Comparison of ENCODE assay signal across 9 cellular contexts in the genomic region with DNA sequence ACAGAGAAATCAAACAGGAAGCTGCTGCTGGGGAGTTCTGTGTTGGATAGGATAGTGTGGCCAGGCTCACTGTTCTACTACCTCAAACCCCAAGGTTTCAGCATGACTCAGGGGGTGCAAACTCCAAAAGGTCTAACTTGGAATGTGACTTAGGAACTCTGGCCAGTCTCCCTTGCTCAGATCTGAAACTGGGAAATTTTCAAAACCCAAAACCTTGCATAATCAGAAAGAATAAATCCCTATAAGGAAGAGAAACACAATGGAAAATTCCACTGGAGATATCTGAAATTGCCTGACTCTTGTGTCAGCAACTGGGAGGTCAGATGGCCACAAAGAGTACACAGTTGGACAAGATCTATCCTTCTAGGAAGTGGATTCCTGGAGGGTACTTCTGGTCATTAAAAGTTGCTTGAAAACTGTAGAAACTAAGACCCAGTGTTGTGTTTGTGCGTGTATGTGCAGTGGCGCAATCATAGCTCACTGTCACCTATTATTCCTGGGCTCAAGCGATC. TPM values are rescaled to one million over a fixed set of nuclear protein-coding genes. Genes with fewer than 3 reads are reported as not detected.
A peak's percentile ranks its signal among the peaks of the same experiment; 100 is the strongest.
DNase-seq lines count a peak whose midpoint lies in the region; ATAC-seq and TF ChIP-seq lines count a peak whose summit lies in the region.
"Had no signal": no experiment of that assay in that cellular context is flagged by ENCODE, and none has a peak within 500 bp of the region (broad histone marks: within the 10 kb centered on the region; RNA-seq: fewer than 3 reads in every experiment).

No MANE protein-coding gene starts in this region.

- no peaks in the 10 kb centered on the region for H3K9me3 Mint-ChIP-seq in activated CD8-positive, alpha-beta memory T cell treated with anti-CD3 and anti-CD28 coated beads, Interleukin-2, amount 10 ng/mL, durations not matched to agents 7 days and 5 days (ENCODE audit: low read depth)

- in situ Hi-C loops in brain microvascular endothelial cell (cut with HindIII; ENCODE audit: low pct_ligation_motif_present, low sequenced_read_pairs), result no loop called here

- TF ChIP-seq POLR2A in right lobe of liver (IDR thresholded peaks at IDR 0.05) (no peak), upper lobe of left lung (IDR thresholded peaks at IDR 0.05) (no peak)

- H3K4me3 Mint-ChIP-seq in activated CD8-positive, alpha-beta memory T cell treated with anti-CD3 and anti-CD28 coated beads, Interleukin-2, amount 10 ng/mL, durations not matched to agents 7 days and 5 days, result no peak overlapping the region

- DNase-seq in activated CD8-positive, alpha-beta memory T cell treated with anti-CD3 and anti-CD28 coated beads, Interleukin-2, amount 10 ng/mL, durations not matched to agents 7 days and 5 days, result no peak
- DNase-seq in activated CD8-positive, alpha-beta memory T cell treated with anti-CD3 and anti-CD28 coated beads, Interleukin-2, amount 50 U/mL, for 48 hours, result no peak
- DNase-seq in brain microvascular endothelial cell, result peak; percentile 87
- DNase-seq in right lobe of liver, result no peak
- no peak for DNase-seq in upper lobe of left lung

- CTCF ChIA-PET in activated CD8-positive, alpha-beta memory T cell treated with anti-CD3 and anti-CD28 coated beads, Interleukin-2, amount 10 ng/mL, durations not matched to agents 7 days and 5 days (lab: Charles Lee), result no interaction called here

- peaks cover 16% of the 10 kb centered on the region for H3K4me1 Mint-ChIP-seq in activated CD8-positive, alpha-beta memory T cell treated with anti-CD3 and anti-CD28 coated beads, Interleukin-2, amount 10 ng/mL, durations not matched to agents 7 days and 5 days

- no peaks in the 10 kb centered on the region for H3K36me3 Mint-ChIP-seq in activated CD8-positive, alpha-beta memory T cell treated with anti-CD3 and anti-CD28 coated beads, Interleukin-2, amount 10 ng/mL, durations not matched to agents 7 days and 5 days

- H3K9me3 ChIP-seq in right lobe of liver (no peaks in the 10 kb centered on the region), upper lobe of left lung (no peaks in the 10 kb centered on the region)
- H3K9me3 ChIP-seq: HAP-1 had no signal

- WGBS in right lobe of liver (ENCODE audit: insufficient coverage, low coverage, low lambda C conversion rate, missing lambda C conversion rate), result 89% methylated on average over 3 of the region's 3 CpGs
- 80 to 91% methylated on average over 1 to 3 of the region's 3 CpGs for WGBS in upper lobe of left lung, 2 donors

- ATAC-seq in activated CD8-positive, alpha-beta memory T cell treated with anti-CD3 and anti-CD28 coated beads, Interleukin-2, amount 10 ng/mL, durations not matched to agents 7 days and 5 days, result no peak
- ATAC-seq in right lobe of liver (peak; percentile 36 to 52 (median 50)), upper lobe of left lung (ENCODE audit: low FRiP score in 2 of 2) (peak; percentile 61 to 66), GM18511 (IDR thresholded peaks at IDR 0.05; ENCODE audit: unreplicated experiment) (no peak), HG03039 (IDR thresholded peaks at IDR 0.05; ENCODE audit: unreplicated experiment) (no peak), HG02973 (IDR thresholded peaks at IDR 0.05; ENCODE audit: unreplicated experiment) (no peak)

- TF ChIP-seq EP300 in upper lobe of left lung (IDR thresholded peaks at IDR 0.05), result no peak

- no peaks in the 10 kb centered on the region for H3K27me3 Mint-ChIP-seq in activated CD8-positive, alpha-beta memory T cell treated with anti-CD3 and anti-CD28 coated beads, Interleukin-2, amount 10 ng/mL, durations not matched to agents 7 days and 5 days

- H3K36me3 ChIP-seq in brain microvascular endothelial cell (replicated peaks) (no peaks in the 10 kb centered on the region), right lobe of liver (no peaks in the 10 kb centered on the region), upper lobe of left lung (no peaks in the 10 kb centered on the region)
- H3K36me3 ChIP-seq: HAP-1 had no signal

- H3K4me3 ChIP-seq in brain microvascular endothelial cell (ENCODE audit: low read depth, low read length) (no peak overlapping the region), right lobe of liver (no peak overlapping the region), upper lobe of left lung (no peak overlapping the region)
- H3K4me3 ChIP-seq: HAP-1 had no signal

- TF ChIP-seq CTCF in brain microvascular endothelial cell (IDR thresholded peaks at IDR 0.05; ENCODE audit: low read depth, low read length, missing control alignments) (no peak), right lobe of liver (IDR thresholded peaks at IDR 0.05) (no peak), upper lobe of left lung (IDR thresholded peaks at IDR 0.05) (no peak)

- H3K27ac ChIP-seq in brain microvascular endothelial cell (peak overlapping the region; percentile 77), right lobe of liver (peak overlapping the region in 1 of 3 donors; percentile 13), upper lobe of left lung (peak overlapping the region in 3 of 4 donors; percentile 27 to 36 (median 33))

- intact Hi-C loops in right lobe of liver (cut with DNase I), result no loop called here

- peak overlapping the region; percentile 34 for H3K27ac Mint-ChIP-seq in activated CD8-positive, alpha-beta memory T cell treated with anti-CD3 and anti-CD28 coated beads, Interleukin-2, amount 10 ng/mL, durations not matched to agents 7 days and 5 days

- H3K4me1 ChIP-seq in right lobe of liver (no peaks in the 10 kb centered on the region), upper lobe of left lung (peaks cover 0 to 16% (median 7%) of the 10 kb centered on the region in 4 donors)

- H3K27me3 ChIP-seq in brain microvascular endothelial cell (replicated peaks) (no peaks in the 10 kb centered on the region), right lobe of liver (no peaks in the 10 kb centered on the region), upper lobe of left lung (no peaks in the 10 kb centered on the region)

RNA-seq across cellular contexts. Expression of a gene that starts 58.0 kb away (rescaled TPM):
- total RNA-seq in activated CD8-positive, alpha-beta memory T cell treated with anti-CD3 and anti-CD28 coated beads, Interleukin-2, amount 10 ng/mL, durations not matched to agents 7 days and 5 days, result under 1 TPM in 1 of 2 experiments, not detected in 1; 0.29 TPM
- total RNA-seq in right lobe of liver (not detected), upper lobe of left lung (not detected)

Comparison
In these comparisons a context has a peak if more than half of its experiments do, and no peak if none do; other contexts are left out.
1. ATAC-seq: peak in right lobe of liver (4 of 4) and upper lobe of left lung (2 of 2); none in activated CD8-positive, alpha-beta memory T cell treated with anti-CD3 and anti-CD28 coated beads, Interleukin-2, amount 10 ng/mL, durations not matched to agents 7 days and 5 days (single experiment), GM18511 (single experiment), HG03039 (single experiment) and HG02973 (single experiment).